8 cellular contexts compared by ENCODE assay signal in the genomic region with DNA sequence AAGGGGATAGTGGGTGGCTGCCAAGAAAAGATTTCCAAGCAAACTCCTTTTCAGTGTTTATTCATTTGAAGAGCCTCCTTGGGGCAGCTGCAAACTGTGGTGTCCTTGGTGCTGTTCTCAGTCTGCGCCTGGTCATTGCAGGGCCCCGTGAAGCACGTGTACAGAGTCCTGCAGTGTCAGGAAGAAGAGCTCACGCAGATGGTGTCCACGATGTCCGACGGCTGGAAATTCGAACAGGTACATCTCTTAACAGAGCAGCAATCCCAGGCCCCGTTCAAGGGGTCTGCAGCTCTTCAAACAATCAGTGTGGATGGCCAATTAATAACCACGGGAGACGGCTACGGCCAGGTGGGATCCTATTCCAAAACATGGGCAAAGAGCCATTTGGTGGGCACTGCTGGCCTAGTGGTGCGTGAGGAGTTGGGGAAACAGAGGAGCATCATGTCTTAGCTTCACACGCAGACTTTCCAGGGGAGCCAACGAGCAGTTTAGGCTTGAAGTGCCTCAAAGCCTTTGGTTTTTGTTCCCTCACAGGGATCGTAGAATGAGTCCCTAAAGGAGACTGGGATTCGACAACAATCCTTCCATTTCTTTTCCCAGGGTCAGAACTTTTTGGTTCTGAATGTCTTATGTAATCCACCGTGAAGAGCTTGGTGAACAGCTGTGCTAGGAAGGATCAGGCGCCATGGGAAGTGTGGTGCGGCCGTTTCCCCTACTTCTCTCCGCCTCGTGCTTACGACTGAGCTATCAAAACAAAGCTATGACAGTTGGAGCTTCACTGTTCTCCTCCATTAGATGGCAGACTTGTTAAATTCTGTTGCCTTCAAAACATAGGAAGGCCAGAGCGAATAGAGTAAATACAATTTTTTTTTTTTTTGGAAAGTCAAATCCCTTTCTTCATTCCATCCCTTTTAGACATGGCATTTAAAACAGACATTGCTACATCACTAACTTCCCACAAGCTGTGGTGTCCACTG. TPM values are rescaled to one million over a fixed set of nuclear protein-coding genes. Genes with fewer than 3 reads are reported as not detected.
DNase-seq lines count a peak whose midpoint lies in the region; ATAC-seq, FAIRE-seq and TF ChIP-seq lines count a peak whose summit lies in the region.

No MANE protein-coding gene starts in this region.

- in situ Hi-C loops in brain microvascular endothelial cell (cut with HindIII; ENCODE audit: low pct_ligation_motif_present, low sequenced_read_pairs): no loop called here

- H3K4me1 ChIP-seq in testis: peaks cover 12% of the 10 kb centered on the region

- TF ChIP-seq CTCF in NB4 (IDR thresholded peaks at IDR 0.05; ENCODE audit: low read depth, low read length) (no peak), brain microvascular endothelial cell (IDR thresholded peaks at IDR 0.05; ENCODE audit: low read depth, low read length, missing control alignments) (peak; percentile 49), kidney epithelial cell (IDR thresholded peaks at IDR 0.05; ENCODE audit: insufficient read depth, low read length, poor library complexity, severe bottlenecking) (peak; percentile 42), testis (IDR thresholded peaks at IDR 0.05) (peak in 1 of 3 experiments; percentile 27)

- peaks cover 16% of the 10 kb centered on the region for H3K36me3 Mint-ChIP-seq in activated naive CD4-positive, alpha-beta T cell treated with anti-CD3 and anti-CD28 coated beads for 36 hours (ENCODE audit: low read depth)

- H3K27me3 ChIP-seq in brain microvascular endothelial cell (replicated peaks) (no peaks in the 10 kb centered on the region), kidney epithelial cell (ENCODE audit: control insufficient read depth, insufficient read depth, low read length) (no peaks in the 10 kb centered on the region), testis (no peaks in the 10 kb centered on the region)

- H3K27ac Mint-ChIP-seq in activated naive CD4-positive, alpha-beta T cell treated with anti-CD3 and anti-CD28 coated beads for 36 hours: no peak overlapping the region

- H3K4me1 Mint-ChIP-seq in activated naive CD4-positive, alpha-beta T cell treated with anti-CD3 and anti-CD28 coated beads for 36 hours (ENCODE audit: low read depth): peaks cover 19% of the 10 kb centered on the region

- no peak for ATAC-seq in GM19455 (IDR thresholded peaks at IDR 0.05; ENCODE audit: unreplicated experiment)

- H3K27ac ChIP-seq in brain microvascular endothelial cell (no peak overlapping the region), testis (peak overlapping the region in 1 of 2 donors; percentile 72)

- no peaks in the 10 kb centered on the region for H3K9me3 Mint-ChIP-seq in activated naive CD4-positive, alpha-beta T cell treated with anti-CD3 and anti-CD28 coated beads for 36 hours

- H3K27me3 Mint-ChIP-seq in activated naive CD4-positive, alpha-beta T cell treated with anti-CD3 and anti-CD28 coated beads for 36 hours (ENCODE audit: low read depth): no peaks in the 10 kb centered on the region

- H3K9me3 ChIP-seq in testis: no peaks in the 10 kb centered on the region

- H3K36me3 ChIP-seq in brain microvascular endothelial cell (replicated peaks): peaks cover 45% of the 10 kb centered on the region
- no peaks in the 10 kb centered on the region for H3K36me3 ChIP-seq in kidney epithelial cell (ENCODE audit: control insufficient read depth, insufficient read depth, low read length)
- H3K36me3 ChIP-seq in testis (ENCODE audit: low read depth, missing control alignments): no peaks in the 10 kb centered on the region

- no peak for FAIRE-seq in H54 (lab: Jason Lieb, UNC)

- no peak overlapping the region for H3K4me3 Mint-ChIP-seq in activated naive CD4-positive, alpha-beta T cell treated with anti-CD3 and anti-CD28 coated beads for 36 hours

- H3K4me3 ChIP-seq in NB4 (ENCODE audit: low read depth, low read length) (no peak overlapping the region), brain microvascular endothelial cell (ENCODE audit: low read depth, low read length) (no peak overlapping the region), kidney epithelial cell (ENCODE audit: low read depth, low read length) (no peak overlapping the region), testis (no peak overlapping the region)

- TF ChIP-seq POLR2A in NB4 (IDR thresholded peaks at IDR 0.05; ENCODE audit: extremely low read depth, insufficient read length) (no peak), testis (IDR thresholded peaks at IDR 0.05) (no peak), H54 (IDR thresholded peaks at IDR 0.05; ENCODE audit: low read depth, low read length) (no peak)

- 54 to 55% methylated on average over 22 to 25 of the region's 25 CpGs for WGBS in testis, 2 donors

- CTCF ChIA-PET in activated naive CD4-positive, alpha-beta T cell treated with anti-CD3 and anti-CD28 coated beads for 36 hours (lab: Charles Lee): interaction anchor here (0.7 to 3.5 kb wide), 10 partner anchors 11 to 142 kb away, joined by 3 to 17 read pairs (median 4); no protein-coding TSS in a partner anchor

- intact Hi-C loops in testis (cut with DNase I; ENCODE audit: low total_unique reads): no loop called here
- intact Hi-C loops in activated naive CD4-positive, alpha-beta T cell treated with anti-CD3 and anti-CD28 coated beads for 36 hours (cut with micrococcal nuclease): loop anchor here (2.0 kb wide), 2 partner anchors 71 to 141 kb away; partner anchors contain the start of gene NT5C

- DNase-seq in DMS 273 (lab: John Stamatoyannopoulos, UW; ENCODE audit: unreplicated experiment): peak; percentile 90
- peak; percentile 43 for DNase-seq in NB4 (ENCODE audit: low read depth)
- peak; percentile 63 for DNase-seq in brain microvascular endothelial cell
- DNase-seq in kidney epithelial cell (ENCODE audit: low read depth): no peak
- DNase-seq in testis: peak; percentile 53
- DNase-seq in H54 (ENCODE audit: insufficient read length, low spot score): no peak
- DNase-seq in activated naive CD4-positive, alpha-beta T cell treated with anti-CD3 and anti-CD28 coated beads for 36 hours: no peak

RNA-seq across cellular contexts. Expression of gene KCTD2, which starts 12.6 kb away (rescaled TPM):
- total RNA-seq in kidney epithelial cell: 15.6 and 19.2 TPM in 2 replicates
- 100 to 1,000 TPM; 122 to 135 TPM for total RNA-seq in testis
- 88.9 TPM for polyA plus RNA-seq in testis (ENCODE audit: insufficient read depth, low read depth, low replicate concordance)
- 10 to 100 TPM; 18.7 to 20.8 TPM for total RNA-seq in activated naive CD4-positive, alpha-beta T cell treated with anti-CD3 and anti-CD28 coated beads for 36 hours

RNA-seq across cellular contexts. Expression of gene ATP5PD, which starts 12.9 kb away (rescaled TPM):
- total RNA-seq in kidney epithelial cell (247 and 275 TPM in 2 replicates), testis (100 to 1,000 TPM; 126 to 148 TPM)
- 190 TPM for polyA plus RNA-seq in testis (ENCODE audit: insufficient read depth, low read depth, low replicate concordance)
- total RNA-seq in activated naive CD4-positive, alpha-beta T cell treated with anti-CD3 and anti-CD28 coated beads for 36 hours: 100 to 1,000 TPM; 227 to 249 TPM

RNA-seq across cellular contexts. Expression of gene SLC16A5, which starts 28.1 kb away (rescaled TPM):
- 19.1 and 23.1 TPM in 2 replicates for total RNA-seq in kidney epithelial cell
- 10 to 100 TPM in 1 of 2 donors, 1 to 10 TPM in 1; 6.4 to 11.1 TPM for total RNA-seq in testis
- polyA plus RNA-seq in testis (ENCODE audit: insufficient read depth, low read depth, low replicate concordance): 6.9 TPM
- 1 to 10 TPM; 2.5 to 3.1 TPM for total RNA-seq in activated naive CD4-positive, alpha-beta T cell treated with anti-CD3 and anti-CD28 coated beads for 36 hours

RNA-seq across cellular contexts. Expression of gene MRPL58, which starts 47.2 kb away (rescaled TPM):
- 68.5 and 77.7 TPM in 2 replicates for total RNA-seq in kidney epithelial cell
- total RNA-seq in testis: 10 to 100 TPM; 24.3 to 38.1 TPM
- 20.9 TPM for polyA plus RNA-seq in testis (ENCODE audit: insufficient read depth, low read depth, low replicate concordance)
- 10 to 100 TPM; 60.6 to 64.5 TPM for total RNA-seq in activated naive CD4-positive, alpha-beta T cell treated with anti-CD3 and anti-CD28 coated beads for 36 hours

RNA-seq across cellular contexts. Expression of gene ARMC7, which starts 50.1 kb away (rescaled TPM):
- 7.9 and 8.0 TPM in 2 replicates for total RNA-seq in kidney epithelial cell
- total RNA-seq in testis: 10 to 100 TPM in 1 of 2 donors, 1 to 10 TPM in 1; 10.0 to 11.8 TPM
- polyA plus RNA-seq in testis (ENCODE audit: insufficient read depth, low read depth, low replicate concordance): 12.6 TPM
- total RNA-seq in activated naive CD4-positive, alpha-beta T cell treated with anti-CD3 and anti-CD28 coated beads for 36 hours: 1 to 10 TPM; 3.8 to 4.9 TPM

Comparison
In these comparisons a context has a peak if more than half of its experiments do, and no peak if none do; other contexts are left out.
1. DNase-seq: peak in DMS 273 (single experiment), NB4 (single experiment), brain microvascular endothelial cell (single experiment) and testis (single experiment); none in kidney epithelial cell (single experiment), H54 (single experiment) and activated naive CD4-positive, alpha-beta T cell treated with anti-CD3 and anti-CD28 coated beads for 36 hours (single experiment).